ENCODE assay signal across 2 cellular contexts in the genomic region with DNA sequence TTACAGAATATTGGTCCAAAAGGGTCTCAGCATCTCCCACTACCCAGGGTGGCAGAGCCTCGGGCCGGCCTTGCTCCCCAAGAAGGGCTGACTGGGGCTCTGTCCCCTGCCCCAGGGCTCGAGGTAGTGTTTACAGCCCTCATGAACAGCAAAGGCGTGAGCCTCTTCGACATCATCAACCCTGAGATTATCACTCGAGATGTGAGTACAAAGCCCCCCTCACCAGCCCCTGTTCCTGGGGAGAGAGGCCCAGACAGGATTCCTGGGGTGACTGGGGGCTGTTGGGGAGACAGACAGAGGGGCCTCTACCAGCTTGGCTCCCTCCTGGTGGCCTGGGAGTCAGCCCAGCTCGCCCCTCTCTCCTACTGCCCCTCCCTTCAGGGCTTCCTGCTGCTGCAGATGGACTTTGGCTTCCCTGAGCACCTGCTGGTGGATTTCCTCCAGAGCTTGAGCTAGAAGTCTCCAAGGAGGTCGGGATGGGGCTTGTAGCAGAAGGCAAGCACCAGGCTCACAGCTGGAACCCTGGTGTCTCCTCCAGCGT.
TF ChIP-seq lines count a peak whose summit lies in the region.

No MANE protein-coding gene starts in this region.

TF ChIP-seq in GM12878, 131 proteins besides CTCF, POLR2A, EP300 and RAD21:
- TF ChIP-seq, protein P1, sequence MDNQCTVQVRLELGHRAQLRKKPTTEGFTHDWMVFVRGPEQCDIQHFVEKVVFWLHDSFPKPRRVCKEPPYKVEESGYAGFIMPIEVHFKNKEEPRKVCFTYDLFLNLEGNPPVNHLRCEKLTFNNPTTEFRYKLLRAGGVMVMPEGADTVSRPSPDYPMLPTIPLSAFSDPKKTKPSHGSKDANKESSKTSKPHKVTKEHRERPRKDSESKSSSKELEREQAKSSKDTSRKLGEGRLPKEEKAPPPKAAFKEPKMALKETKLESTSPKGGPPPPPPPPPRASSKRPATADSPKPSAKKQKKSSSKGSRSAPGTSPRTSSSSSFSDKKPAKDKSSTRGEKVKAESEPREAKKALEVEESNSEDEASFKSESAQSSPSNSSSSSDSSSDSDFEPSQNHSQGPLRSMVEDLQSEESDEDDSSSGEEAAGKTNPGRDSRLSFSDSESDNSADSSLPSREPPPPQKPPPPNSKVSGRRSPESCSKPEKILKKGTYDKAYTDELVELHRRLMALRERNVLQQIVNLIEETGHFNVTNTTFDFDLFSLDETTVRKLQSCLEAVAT (IDR thresholded peaks at IDR 0.05), result peak; percentile 98
- TF ChIP-seq TBL1XR1 (IDR thresholded peaks at IDR 0.05; ENCODE audit: low read depth, low read length) (no peak), IKZF1 (conservative IDR thresholded peaks at IDR 0.05) (peak; percentile 60; the same call in 1 of the 2 replicates), IKZF2 (IDR thresholded peaks at IDR 0.05) (peak; percentile 31 to 47; a peak in 2 of 4 replicates)

TF ChIP-seq in GM12891, 5 proteins besides CTCF, POLR2A, EP300 and RAD21:
- TF ChIP-seq PAX5 (IDR thresholded peaks at IDR 0.05; ENCODE audit: insufficient read depth, low read length, severe bottlenecking) (no peak), TAF1 (IDR thresholded peaks at IDR 0.05; ENCODE audit: low read depth, low read length) (no peak), POU2F2 (IDR thresholded peaks at IDR 0.05; ENCODE audit: low read depth, low read length) (no peak), POLR2AphosphoS5 (IDR thresholded peaks at IDR 0.05; ENCODE audit: low read depth, low read length) (no peak), SPI1 (IDR thresholded peaks at IDR 0.05; ENCODE audit: low read depth, low read length) (no peak)
